9 cellular contexts compared by ENCODE assay signal in the genomic region with DNA sequence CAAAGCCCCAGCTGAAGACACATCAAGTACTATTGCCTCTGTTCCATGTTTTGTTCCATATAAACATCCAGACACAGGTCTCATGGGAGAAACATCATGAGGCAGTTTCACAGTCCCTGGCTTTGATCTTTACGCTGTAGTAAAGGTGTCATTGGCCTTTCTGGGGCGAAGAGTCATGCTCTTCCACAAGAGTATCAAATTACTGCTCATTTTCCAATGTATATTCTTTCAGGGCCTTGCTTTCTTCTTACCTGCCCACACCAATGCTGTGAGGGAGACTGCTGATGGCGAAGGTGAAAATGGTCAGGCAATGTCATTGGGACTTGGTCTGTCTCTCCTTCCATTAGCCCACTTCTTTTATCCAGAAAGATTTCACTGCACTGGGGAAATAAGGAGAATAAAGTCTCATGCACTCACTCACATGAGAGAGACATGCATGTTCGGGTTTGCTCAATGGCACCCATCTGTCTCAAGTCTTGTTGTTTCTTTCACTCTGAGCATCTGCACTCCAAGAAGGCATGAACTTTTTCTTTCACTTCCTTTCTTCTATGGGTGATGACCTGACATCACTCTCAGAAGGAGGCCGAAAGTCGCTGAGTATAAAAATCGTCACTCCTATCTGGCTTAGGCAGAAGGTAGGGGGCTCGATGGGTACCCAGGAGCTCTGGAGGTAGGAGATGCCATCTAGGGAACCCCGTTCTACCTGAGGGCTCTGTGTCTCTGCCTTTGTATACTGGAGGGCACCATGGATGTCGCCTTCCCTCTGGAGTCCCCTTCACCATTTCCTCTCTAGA. TPM values are rescaled to one million over a fixed set of nuclear protein-coding genes. Genes with fewer than 3 reads are reported as not detected.
DNase-seq lines count a peak whose midpoint lies in the region; ATAC-seq, FAIRE-seq and TF ChIP-seq lines count a peak whose summit lies in the region.
"Had no signal": no experiment of that assay in that cellular context is flagged by ENCODE, and none has a peak within 500 bp of the region (broad histone marks: within the 10 kb centered on the region; RNA-seq: fewer than 3 reads in every experiment).

No MANE protein-coding gene starts in this region.

- WGBS in mammary epithelial cell (ENCODE audit: low coverage, missing lambda C conversion rate), result 96% methylated on average over 7 of the region's 10 CpGs
- WGBS in HepG2 (ENCODE audit: low lambda C conversion rate), result 8% methylated on average over 10 of the region's 10 CpGs
- WGBS in transverse colon (ENCODE audit: low coverage in 1 of 2), 2 donors, result 87 to 91% methylated on average over 6 to 10 of the region's 10 CpGs

- TF ChIP-seq CTCF in MCF 10A (IDR thresholded peaks at IDR 0.05; ENCODE audit: unreplicated experiment) (no peak), mammary epithelial cell (conservative IDR thresholded peaks at IDR 0.05 in 1 of 2, IDR thresholded peaks at IDR 0.05 in 1 of 2; ENCODE audit: extremely low read depth in 1 of 2, insufficient read depth in 1 of 2, low read depth in 1 of 2, low read length in 2 of 2) (no peak), HepG2 (CRISPR knock-in tag; IDR thresholded peaks at IDR 0.05) (no peak), transverse colon (IDR thresholded peaks at IDR 0.05) (no peak)

- dilution Hi-C loops in mammary epithelial cell (cut with HindIII; ENCODE audit: low sequenced_read_pairs), result no loop called here

- BruUV-seq in MCF 10A (replicated peaks; lab: Mats Ljungman, UMichigan), result no TSS peak
- no TSS peak for BruUV-seq in mammary epithelial cell (replicated peaks; lab: Mats Ljungman, UMichigan)
- no TSS peak for BruUV-seq in HepG2 (replicated peaks; lab: Mats Ljungman, UMichigan)

- H3K9me3 ChIP-seq in mammary epithelial cell (replicated peaks; ENCODE audit: insufficient read depth, low read length), result peaks cover 5% of the 10 kb centered on the region
- no peaks in the 10 kb centered on the region for H3K9me3 ChIP-seq in HepG2 (ENCODE audit: low read length)
- no peaks in the 10 kb centered on the region for H3K9me3 ChIP-seq in transverse colon

- H3K79me2 ChIP-seq in mammary epithelial cell (ENCODE audit: insufficient read depth, low read length) (peaks cover 2% of the 10 kb centered on the region), HepG2 (ENCODE audit: insufficient read depth, low read length) (peaks cover 4% of the 10 kb centered on the region)

- H3K4me1 ChIP-seq in mammary epithelial cell (ENCODE audit: insufficient read depth, low read length) (peaks cover 11% of the 10 kb centered on the region), HepG2 (ENCODE audit: insufficient read depth, low read length) (peaks cover 41% of the 10 kb centered on the region), transverse colon (peaks cover 23 to 43% (median 34%) of the 10 kb centered on the region in 4 donors)

- peak; percentile 58 for FAIRE-seq in HepG2 (lab: Jason Lieb, UNC)
- FAIRE-seq: G401.6 had no signal

- no peak overlapping the region for H3K27ac Mint-ChIP-seq in MCF 10A (ENCODE audit: low read depth, unreplicated experiment)

- H3K36me3 Mint-ChIP-seq in MCF 10A (ENCODE audit: insufficient read depth, unreplicated experiment), result peaks cover 6% of the 10 kb centered on the region

- H2AFZ ChIP-seq in mammary epithelial cell (ENCODE audit: low read depth, low read length) (no peak overlapping the region), HepG2 (ENCODE audit: low read length) (peak overlapping the region; percentile 44)

- DNase-seq in MCF 10A (ENCODE audit: unreplicated experiment), result no peak
- DNase-seq in mammary epithelial cell, result no peak
- peak; percentile 22 for DNase-seq in SIG-M5 (lab: John Stamatoyannopoulos, UW)
- DNase-seq in HepG2 (ENCODE audit: low spot score), result peak; percentile 40
- no peak for DNase-seq in transverse colon
- no peak for DNase-seq in KG1 (lab: John Stamatoyannopoulos, UW)
- no peak for DNase-seq in NCI-H526 treated with DMSO at 0.1 percent for 48 hours (lab: John Stamatoyannopoulos, UW)

- no peaks in the 10 kb centered on the region for H3K9me3 Mint-ChIP-seq in MCF 10A (ENCODE audit: unreplicated experiment)

- CTCF ChIA-PET in MCF 10A (lab: Yijun Ruan, JAX), result interaction anchor here (0.9 to 2.4 kb wide), 3 partner anchors 61 to 134 kb away, joined by 3 to 9 read pairs (median 4); no protein-coding TSS in a partner anchor
- CTCF ChIA-PET in mammary epithelial cell (lab: Charles Lee; ENCODE audit: low non-redundant PET), result no interaction called here
- CTCF ChIA-PET in HepG2 (lab: Yijun Ruan, JAX; ENCODE audit: low intra/inter-chr PET ratio, low total read pairs), result no interaction called here

- H3K4me2 ChIP-seq in mammary epithelial cell (ENCODE audit: insufficient read depth, low read depth, low read length), result no peak overlapping the region
- H3K4me2 ChIP-seq in HepG2 (ENCODE audit: low read depth, low read length), result peak overlapping the region; percentile 96

- ATAC-seq in HG02938 (IDR thresholded peaks at IDR 0.05; ENCODE audit: unreplicated experiment) (peak; percentile 65), HepG2 (peak; percentile 52)

- TF ChIP-seq EP300 in HepG2 (IDR thresholded peaks at IDR 0.05; ENCODE audit: low read depth in 2 of 2, low read length in 2 of 2) (no peak), HepG2 (CRISPR knock-in tag; IDR thresholded peaks at IDR 0.05; ENCODE audit: borderline replicate concordance) (no peak), transverse colon (IDR thresholded peaks at IDR 0.05; ENCODE audit: low read depth) (no peak)

- intact Hi-C loops in MCF 10A (cut with micrococcal nuclease), result loop anchor here (2.0 to 10.0 kb wide), 2 partner anchors 58 to 134 kb away; no protein-coding TSS in a partner anchor
- intact Hi-C loops in mammary epithelial cell (cut with micrococcal nuclease), result loop anchor here (5.0 kb wide), 1 partner anchor 119 kb away; no protein-coding TSS in a partner anchor
- intact Hi-C loops in HepG2 (cut with micrococcal nuclease; ENCODE audit: unreplicated experiment), result loop anchor here (5.0 kb wide), 1 partner anchor 119 kb away; no protein-coding TSS in a partner anchor
- intact Hi-C loops in transverse colon (cut with DNase I; ENCODE audit: low total_unique reads), result no loop called here

- in situ Hi-C loops in mammary epithelial cell (cut with MboI; ENCODE audit: low sequenced_read_pairs in 2 of 2) (no loop called here), HepG2 (cut with HindIII; ENCODE audit: extremely low pct_ligation_motif_present, low pct_unique_long_range_greater_than_20kb) (no loop called here), transverse colon (cut with MboI; ENCODE audit: low pct_ligation_motif_present in 1 of 4, low pct_unique_long_range_greater_than_20kb in 1 of 4, low sequenced_read_pairs in 3 of 4) (no loop called here)

- H3K27me3 ChIP-seq in mammary epithelial cell (ENCODE audit: insufficient read depth, low read length) (no peaks in the 10 kb centered on the region), HepG2 (ENCODE audit: control insufficient read depth in 1 of 2, insufficient read depth in 2 of 2, low read length in 2 of 2) (peaks cover 0 to 5% of the 10 kb centered on the region in 2 experiments; a peak in 2 of 5 replicates), transverse colon (no peaks in the 10 kb centered on the region)

- no peak for TF ChIP-seq RAD21 in HepG2 (CRISPR knock-in tag; IDR thresholded peaks at IDR 0.05)

- peak overlapping the region; percentile 76 for H3K4me3 Mint-ChIP-seq in MCF 10A (ENCODE audit: unreplicated experiment)

- peaks cover 22% of the 10 kb centered on the region for H3K4me1 Mint-ChIP-seq in MCF 10A (ENCODE audit: insufficient read depth, unreplicated experiment)

- POLR2A ChIA-PET in MCF 10A (lab: Yijun Ruan, JAX) (interaction anchor here (0.6 to 3.6 kb wide), 2 partner anchors 9 to 27 kb away, joined by 3 to 11 read pairs; no protein-coding TSS in a partner anchor), HepG2 (lab: Yijun Ruan, JAX) (no interaction called here)

- H3K9ac ChIP-seq in mammary epithelial cell (ENCODE audit: insufficient read depth, low read length), result no peak overlapping the region
- peak overlapping the region; percentile 58; the same call in 1 of the 2 replicates for H3K9ac ChIP-seq in HepG2 (ENCODE audit: insufficient read depth, low read depth, low read length)

- H4K20me1 ChIP-seq in mammary epithelial cell (ENCODE audit: insufficient read depth, low read length) (no peaks in the 10 kb centered on the region), HepG2 (ENCODE audit: insufficient read depth, low read length) (peaks cover 11% of the 10 kb centered on the region; the same call in 1 of the 2 replicates)

- no peaks in the 10 kb centered on the region for H3K27me3 Mint-ChIP-seq in MCF 10A (ENCODE audit: insufficient read depth, unreplicated experiment)

- H3K36me3 ChIP-seq in mammary epithelial cell (ENCODE audit: insufficient read depth, low read length), result no peaks in the 10 kb centered on the region
- H3K36me3 ChIP-seq in HepG2 (replicated peaks in 1 of 2; ENCODE audit: control insufficient read depth in 1 of 2, insufficient read depth in 2 of 2, low read length in 2 of 2), result no peaks in the 10 kb centered on the region; a peak in 1 of 5 replicates
- H3K36me3 ChIP-seq in transverse colon, result no peaks in the 10 kb centered on the region

- no peak overlapping the region for H3K27ac ChIP-seq in mammary epithelial cell (ENCODE audit: insufficient read depth, low read depth, low read length)
- H3K27ac ChIP-seq in HepG2 (ENCODE audit: extremely low read length, insufficient read depth, low read length), result no peak overlapping the region
- peak overlapping the region; percentile 90 to 95 (median 92) for H3K27ac ChIP-seq in transverse colon

- TF ChIP-seq POLR2A in HepG2 (IDR thresholded peaks at IDR 0.05; ENCODE audit: insufficient read depth in 1 of 2, low read depth in 2 of 2, low read length in 2 of 2) (no peak), transverse colon (IDR thresholded peaks at IDR 0.05) (peak; percentile 21)

- H3K4me3 ChIP-seq in mammary epithelial cell (replicated peaks in 1 of 3; ENCODE audit: insufficient read depth in 1 of 3, low read depth in 2 of 3, low read length in 3 of 3) (no peak overlapping the region), HepG2 (replicated peaks in 1 of 3; ENCODE audit: insufficient read depth in 1 of 3, low read depth in 2 of 3, low read length in 3 of 3) (peak overlapping the region; percentile 78 to 80 (median 79)), transverse colon (peak overlapping the region in 2 of 4 donors; percentile 69 to 89)

RNA-seq across cellular contexts. Expression of a gene that starts 1.3 kb away (rescaled TPM):
- total RNA-seq in MCF 10A (2022), result 38.9 and 45.3 TPM in 2 replicates
- total RNA-seq in mammary epithelial cell, result 10 to 100 TPM; 13.8 to 39.7 TPM
- 9.5 TPM for polyA plus RNA-seq in mammary epithelial cell
- 7.1 TPM for polyA minus RNA-seq in mammary epithelial cell
- total RNA-seq in HepG2 (2016; rRNA removed; fragmentation: Illumina TruSeq; extraction: Trizol), result 7.7 and 8.9 TPM in 2 replicates
- total RNA-seq in HepG2 (2016; cell fraction: cytosol; rRNA removed; fragmentation: Illumina TruSeq; extraction: Trizol; ENCODE audit: low read depth), result 10.3 and 11.0 TPM in 2 replicates
- total RNA-seq in HepG2 (2016; cell fraction: insoluble cytoplasmic fraction; rRNA removed; fragmentation: Illumina TruSeq; extraction: Trizol), result 6.0 and 9.8 TPM in 2 replicates
- total RNA-seq in HepG2 (2016; cell fraction: membrane; rRNA removed; fragmentation: Illumina TruSeq; extraction: Trizol), result 19.5 and 19.7 TPM in 2 replicates
- total RNA-seq in HepG2 (2016; cell fraction: nucleus; rRNA removed; fragmentation: Illumina TruSeq; extraction: Trizol), result 3.2 and 3.9 TPM in 2 replicates
- 8.0 and 9.0 TPM in 2 replicates for polyA plus RNA-seq in HepG2 (2011; rRNA removed)
- polyA plus RNA-seq in HepG2 (2011; cell fraction: cytosol; rRNA removed), result 8.4 and 10.0 TPM in 2 replicates
- polyA plus RNA-seq in HepG2 (2011; cell fraction: nucleus; rRNA removed), result 10.7 and 11.2 TPM in 2 replicates
- 6.3 and 12.0 TPM in 2 replicates for polyA plus RNA-seq in HepG2 (2012)
- 11.6 and 14.1 TPM in 2 replicates for polyA plus RNA-seq in HepG2 (2016; cell fraction: cytosol; fragmentation: Illumina TruSeq; extraction: Trizol; ENCODE audit: low read depth)
- polyA plus RNA-seq in HepG2 (2016; cell fraction: insoluble cytoplasmic fraction; fragmentation: Illumina TruSeq; extraction: Trizol; ENCODE audit: low read depth), result 8.9 and 10.0 TPM in 2 replicates
- 19.2 and 20.7 TPM in 2 replicates for polyA plus RNA-seq in HepG2 (2016; cell fraction: membrane; fragmentation: Illumina TruSeq; extraction: Trizol; ENCODE audit: low read depth)
- polyA plus RNA-seq in HepG2 (2016; cell fraction: nucleus; fragmentation: Illumina TruSeq; extraction: Trizol; ENCODE audit: insufficient read depth, low read depth), result 8.8 and 10.0 TPM in 2 replicates
- polyA minus RNA-seq in HepG2 (2011; rRNA and poly(A)+ RNA removed; ENCODE audit: low replicate concordance), result 4.9 and 11.8 TPM in 2 replicates
- 5.5 and 5.9 TPM in 2 replicates for polyA minus RNA-seq in HepG2 (2011; cell fraction: cytosol; rRNA and poly(A)+ RNA removed)
- 10.7 and 11.3 TPM in 2 replicates for polyA minus RNA-seq in HepG2 (2011; cell fraction: nucleus; rRNA and poly(A)+ RNA removed)
- total RNA-seq in transverse colon, result 100 to 1,000 TPM in 1 of 4 donors, 10 to 100 TPM in 3; 49.2 to 108 (median 57.8) TPM

Comparison
In these comparisons a context has a peak if more than half of its experiments do, and no peak if none do; other contexts are left out.
1. DNase-seq: peak in SIG-M5 (single experiment) and HepG2 (single experiment); none in MCF 10A (single experiment), mammary epithelial cell (single experiment), transverse colon (single experiment), KG1 (single experiment) and NCI-H526 treated with DMSO at 0.1 percent for 48 hours (single experiment).
2. H3K27ac ChIP-seq: peak in transverse colon (4 of 4); none in mammary epithelial cell (single experiment) and HepG2 (single experiment).
3. H3K4me3 ChIP-seq: peak in HepG2 (3 of 3); none in mammary epithelial cell (0 of 3).